7 cellular contexts compared by ENCODE assay signal in genomic region chr1:152104854-152105253, GRCh38. TPM values are rescaled to one million over a fixed set of nuclear protein-coding genes. Genes with fewer than 3 reads are reported as not detected.
"Had no signal": no experiment of that assay in that cellular context is flagged by ENCODE, and none has a peak within 500 bp of the region (broad histone marks: within the 10 kb centered on the region; RNA-seq: fewer than 3 reads in every experiment).

No MANE protein-coding gene starts in this region.

- H3K4me3 Mint-ChIP-seq: GM23338, H9 had no signal

- H3K4me1 Mint-ChIP-seq: H9 had no signal

- DNase-seq: H9, HCEC 1CT, IMR-90 had no signal

- H3K9me3 Mint-ChIP-seq: GM23338 had no signal

- ATAC-seq: GM23338, K562 had no signal

- H3K27ac Mint-ChIP-seq: GM23338, H9 had no signal

- H3K4me3 ChIP-seq: GM23338, K562 had no signal

RNA-seq across cellular contexts. Expression of gene TCHH, which starts 10.4 kb away (rescaled TPM):
- total RNA-seq: H9, HT-29, IMR-90, K562 had no signal

RNA-seq across cellular contexts. Expression of gene TCHHL1, which starts 16.0 kb away (rescaled TPM):
- total RNA-seq: GM23338, H1, H9, HT-29, IMR-90, K562 had no signal

RNA-seq across cellular contexts. Expression of gene RPTN, which starts 54.2 kb away (rescaled TPM):
- total RNA-seq: GM23338, H1, H9, HT-29, IMR-90, K562 had no signal
